In the genomic region with DNA sequence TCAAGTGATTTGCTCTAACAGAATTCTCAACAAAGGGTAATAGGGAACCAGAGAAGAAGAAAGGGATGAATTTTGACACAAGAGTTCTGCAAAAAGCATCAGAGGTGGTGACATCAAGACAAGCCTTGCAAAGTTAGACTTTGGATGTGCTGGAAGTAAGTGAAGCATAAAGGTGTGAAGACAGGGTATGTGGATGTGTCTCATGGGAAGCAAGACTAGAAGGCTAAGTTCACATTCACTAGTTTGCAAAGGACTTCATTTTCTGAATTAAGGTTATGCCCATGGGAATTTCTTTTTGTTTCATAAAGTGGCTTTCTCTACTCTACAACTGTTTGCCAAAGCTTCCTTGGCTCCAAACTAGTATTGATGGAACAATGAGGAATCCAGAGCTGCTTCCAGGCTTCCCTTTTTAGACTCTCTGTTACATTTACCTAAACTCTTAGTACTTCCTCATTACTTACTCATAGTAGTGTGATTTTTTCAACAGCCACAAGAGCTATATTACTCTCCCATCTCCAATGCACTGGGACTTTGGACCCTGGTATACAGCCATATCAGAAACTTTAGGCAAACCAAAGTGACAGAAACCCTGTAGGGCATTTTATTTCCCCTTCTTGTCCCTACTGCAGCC, we compare ENCODE assay signal across 23 cellular contexts. TPM values are rescaled to one million over a fixed set of nuclear protein-coding genes. Genes with fewer than 3 reads are reported as not detected.
A peak's percentile ranks its signal among the peaks of the same experiment; 100 is the strongest.
DNase-seq lines count a peak whose midpoint lies in the region; ATAC-seq, FAIRE-seq and TF ChIP-seq lines count a peak whose summit lies in the region.
"Had no signal": no experiment of that assay in that cellular context is flagged by ENCODE, and none has a peak within 500 bp of the region (broad histone marks: within the 10 kb centered on the region; RNA-seq: fewer than 3 reads in every experiment).

No MANE protein-coding gene starts in this region.

- TF ChIP-seq CTCF in DOHH2 (IDR thresholded peaks at IDR 0.05; ENCODE audit: low read depth, low read length, poor library complexity, severe bottlenecking) = no peak
- TF ChIP-seq CTCF in GM12878 (IDR thresholded peaks at IDR 0.05 in 2 of 3, conservative IDR thresholded peaks at IDR 0.05 in 1 of 3; ENCODE audit: control insufficient read depth in 2 of 3, extremely low read depth in 1 of 3, insufficient read depth in 1 of 3, low read depth in 3 of 3, low read length in 3 of 3) = no peak
- TF ChIP-seq CTCF in omental fat pad (IDR thresholded peaks at IDR 0.05) = no peak

- FAIRE-seq in GM12878 (lab: Jason Lieb, UNC) = peak; percentile 35

- no peaks in the 10 kb centered on the region; the same call in 1 of the 2 replicates for H3F3A ChIP-seq in DOHH2 (ENCODE audit: control insufficient read depth, insufficient read depth)

- intact Hi-C loops in GM12878 (cut with micrococcal nuclease; ENCODE audit: unreplicated experiment) = no loop called here
- intact Hi-C loops in head of caudate nucleus (cut with DNase I) = no loop called here

- no peak overlapping the region for H3K4me3 ChIP-seq in DOHH2 (ENCODE audit: low read length)
- H3K4me3 ChIP-seq in GM12878 = no peak overlapping the region
- peak overlapping the region; percentile 16 for H3K4me3 ChIP-seq in mucosa of stomach (ENCODE audit: low read length)
- H3K4me3 ChIP-seq: breast epithelium, lower lobe of right lung, vagina had no signal

- H3K27me3 ChIP-seq in DOHH2 (ENCODE audit: control insufficient read depth, low read length) (no peaks in the 10 kb centered on the region), GM12878 (replicated peaks in 1 of 2; ENCODE audit: control insufficient read depth in 2 of 2, insufficient read depth in 2 of 2, low read length in 1 of 2) (no peaks in the 10 kb centered on the region), mucosa of stomach (ENCODE audit: control insufficient read depth, insufficient read depth, low read length) (no peaks in the 10 kb centered on the region)
- H3K27me3 ChIP-seq: breast epithelium, vagina had no signal

- TF ChIP-seq POLR2A in GM12878 (IDR thresholded peaks at IDR 0.05; ENCODE audit: low read depth, low read length) = no peak

- no peak for TF ChIP-seq EP300 in GM12878 (IDR thresholded peaks at IDR 0.05; ENCODE audit: borderline replicate concordance in 1 of 2, control insufficient read depth in 1 of 2, low read depth in 2 of 2, low read length in 2 of 2)

- H3K79me2 ChIP-seq in DOHH2 (ENCODE audit: control insufficient read depth, low read length) (no peaks in the 10 kb centered on the region), GM12878 (ENCODE audit: control insufficient read depth, insufficient read depth, low read length) (no peaks in the 10 kb centered on the region)

- peak overlapping the region; percentile 35 for H3K4me2 ChIP-seq in DOHH2 (ENCODE audit: low read length)
- H3K4me2 ChIP-seq in GM12878 (ENCODE audit: control insufficient read depth, insufficient read depth) = no peak overlapping the region

- H3K27ac ChIP-seq in DOHH2 (ENCODE audit: low read depth, low read length) (peak overlapping the region; percentile 23; the same call in 1 of the 2 replicates), GM12878 (ENCODE audit: control insufficient read depth, insufficient read depth) (no peak overlapping the region; the same call in 1 of the 2 replicates)
- H3K27ac ChIP-seq: breast epithelium, RWPE1, vagina had no signal

- H3K4me1 ChIP-seq in DOHH2 (ENCODE audit: control insufficient read depth, low read length) (peaks cover 17% of the 10 kb centered on the region), GM12878 (ENCODE audit: control insufficient read depth, insufficient read depth, low read length) (peaks cover 13% of the 10 kb centered on the region), mucosa of stomach (ENCODE audit: control insufficient read depth, insufficient read depth, low read length) (peaks cover 60% of the 10 kb centered on the region)
- H3K4me1 ChIP-seq: breast epithelium had no signal

- in situ Hi-C loops in GM12878 (cut with MboI) = no loop called here

- DNase-seq in GM12878 (ENCODE audit: low read depth, low spot score) (no peak), head of caudate nucleus (no peak), omental fat pad (ENCODE audit: low spot score) (no peak)
- DNase-seq: COR-L47; erythroblast; KBM-7; NCI-H1105 treated with DMSO at 0.1 percent for 48 hours; NCI-H2171 treated with DMSO at 0.1 percent for 48 hours; NCI-H82; stimulated activated naive CD8-positive, alpha-beta T cell treated with anti-CD3 and anti-CD28 coated beads, Interleukin-15, amount 100 ng/mL, for 72 hours; T-cell had no signal

- H3K9me3 ChIP-seq in DOHH2 (ENCODE audit: control insufficient read depth, insufficient read depth, low read length) (no peaks in the 10 kb centered on the region), GM12878 (replicated peaks; ENCODE audit: control insufficient read depth, insufficient read depth, low read length) (no peaks in the 10 kb centered on the region), mucosa of stomach (ENCODE audit: control insufficient read depth, low read length) (no peaks in the 10 kb centered on the region)
- H3K9me3 ChIP-seq: breast epithelium, lower lobe of right lung, vagina had no signal

- H3K9ac ChIP-seq in GM12878 (ENCODE audit: control insufficient read depth, insufficient read depth, low read length) (no peak overlapping the region), mucosa of stomach (ENCODE audit: low read length) (peak overlapping the region; percentile 56)

- no peak overlapping the region for H2AFZ ChIP-seq in GM12878 (ENCODE audit: control insufficient read depth, low read depth, low read length)

- no peaks in the 10 kb centered on the region for H3K9me2 ChIP-seq in DOHH2 (replicated peaks; ENCODE audit: control insufficient read depth, low read length)

- POLR2A ChIA-PET in GM12878 (lab: Charles Lee) = no interaction called here

- H4K20me1 ChIP-seq in DOHH2 (ENCODE audit: control insufficient read depth, insufficient read depth, low read depth, low read length) (0 out of 2 replicates have a peak, but pooled peaks cover 3% of the 10 kb centered on the region), GM12878 (ENCODE audit: control insufficient read depth, insufficient read depth) (peaks cover 3% of the 10 kb centered on the region; the same call in 1 of the 2 replicates)

- ATAC-seq in HG03175 (IDR thresholded peaks at IDR 0.05; ENCODE audit: unreplicated experiment) (peak; percentile 57), GM12878 (peak; percentile 73), HG03280 (IDR thresholded peaks at IDR 0.05; ENCODE audit: unreplicated experiment) (no peak), omental fat pad (ENCODE audit: low FRiP score) (no peak), HG03354 (IDR thresholded peaks at IDR 0.05; ENCODE audit: poor library complexity, severe bottlenecking, unreplicated experiment) (no peak)
- ATAC-seq: lower lobe of right lung; stimulated activated naive CD8-positive, alpha-beta T cell treated with anti-CD3 and anti-CD28 coated beads, Interleukin-15, amount 100 ng/mL, for 72 hours; T-cell; WTC11 had no signal

- RAD21 ChIA-PET in GM12878 (lab: Charles Lee; ENCODE audit: unreplicated experiment) = interaction anchor here (0.6 to 0.9 kb wide), 3 partner anchors 9 to 93 kb away, joined by 3 to 4 read pairs (median 3); no protein-coding TSS in a partner anchor

- BruUV-seq in GM12878 (replicated peaks; lab: Mats Ljungman, UMichigan) = no TSS peak

- CTCF ChIA-PET in GM12878 (lab: Yijun Ruan, JAX) = interaction anchor here (0.6 to 26.8 kb wide), 11 partner anchors 9 to 145 kb away, joined by 3 to 365 read pairs (median 6); a partner anchor contains a TSS

- H3K36me3 ChIP-seq in DOHH2 (ENCODE audit: control insufficient read depth, low read length) (peaks cover 6% of the 10 kb centered on the region), GM12878 (ENCODE audit: control insufficient read depth in 2 of 2, insufficient read depth in 2 of 2, low read length in 1 of 2) (peaks cover 0 to 5% of the 10 kb centered on the region in 2 experiments; a peak in 2 of 4 replicates), mucosa of stomach (ENCODE audit: control insufficient read depth, insufficient read depth, low read length) (no peaks in the 10 kb centered on the region)
- H3K36me3 ChIP-seq: breast epithelium had no signal

- SMC1A ChIA-PET in GM12878 (lab: Charles Lee; ENCODE audit: uncharacterized antibody, unreplicated experiment) = interaction anchor here (0.9 to 2.4 kb wide), 5 partner anchors 9 to 436 kb away, joined by 3 to 10 read pairs (median 3); no protein-coding TSS in a partner anchor

- TF ChIP-seq RAD21 in GM12878 (IDR thresholded peaks at IDR 0.05; ENCODE audit: insufficient read depth, low read depth, low read length) = no peak

RNA-seq across cellular contexts. Expression of a gene that starts 21.1 kb away (rescaled TPM):
- not detected in 2 replicates for total RNA-seq in GM12878 (2013; cell fraction: nucleolus; rRNA removed)
- not detected in 2 replicates for total RNA-seq in GM12878 (2014; rRNA removed)
- not detected in 2 replicates for total RNA-seq in GM12878 (2014; rRNA removed; fragmentation: Illumina TruSeq; extraction: Trizol)
- not detected in 2 replicates for total RNA-seq in GM12878 (2021)
- not detected for polyA plus RNA-seq in GM12878 (2011; ENCODE audit: low read depth)
- not detected in 2 replicates for polyA plus RNA-seq in GM12878 (2011; rRNA removed)
- not detected in 2 replicates for polyA plus RNA-seq in GM12878 (2011; cell fraction: cytosol; rRNA removed)
- polyA plus RNA-seq in GM12878 (2011; cell fraction: nucleus; rRNA removed) = 0.06 TPM in 1 of 2 replicates, not detected in the other
- not detected in 2 replicates for polyA plus RNA-seq in GM12878 (2012)
- polyA plus RNA-seq in GM12878 (2014; fragmentation: Illumina TruSeq; extraction: Trizol) = not detected in 2 replicates
- not detected for polyA plus RNA-seq in GM12878 (2014; fragmentation: Nextera tagmentation; extraction: Ambion mirVana)
- polyA plus RNA-seq in GM12878 (2014; rRNA removed) = 0.04 TPM in 1 of 2 replicates, not detected in the other
- polyA plus RNA-seq in GM12878 (2016; fragmentation: Nextera tagmentation; extraction: Ambion mirVana) = not detected
- not detected in 2 replicates for polyA minus RNA-seq in GM12878 (2011; rRNA and poly(A)+ RNA removed)
- not detected in 2 replicates for polyA minus RNA-seq in GM12878 (2011; cell fraction: cytosol; rRNA and poly(A)+ RNA removed)
- polyA minus RNA-seq in GM12878 (2011; cell fraction: nucleus; rRNA and poly(A)+ RNA removed) = 0.29 TPM in 1 of 2 replicates, not detected in the other
- under 1 TPM in 1 of 4 donors, not detected in 3; 0.48 TPM for total RNA-seq in omental fat pad
- total RNA-seq: activated T-helper 1 cell treated with anti-CD3 and anti-CD28 coated beads, Interleukin-12 subunit alpha, Interleukin-12 subunit beta, Interleukin-2, Interleukin-4 antibody, amounts not matched to agents 30 ng/mL and 10 ng/mL and 1 ng/mL, durations not matched to agents 14 hours and 24 hours and 36 hours; vagina had no signal

RNA-seq across cellular contexts. Expression of a gene that starts 40.5 kb away (rescaled TPM):
- total RNA-seq in GM12878 (2013; cell fraction: nucleolus; rRNA removed) = not detected in 2 replicates
- total RNA-seq in GM12878 (2014; rRNA removed) (not detected in 2 replicates), GM12878 (2014; rRNA removed; fragmentation: Illumina TruSeq; extraction: Trizol) (not detected in 2 replicates), GM12878 (2021) (not detected in 2 replicates), omental fat pad (under 1 TPM in 1 of 4 donors, not detected in 3; 0.19 TPM)
- polyA plus RNA-seq in GM12878 (2011; ENCODE audit: low read depth) = not detected
- polyA plus RNA-seq in GM12878 (2011; rRNA removed) (not detected in 2 replicates), GM12878 (2014; fragmentation: Illumina TruSeq; extraction: Trizol) (not detected in 2 replicates), GM12878 (2014; fragmentation: Nextera tagmentation; extraction: Ambion mirVana) (not detected), GM12878 (2014; rRNA removed) (not detected in 2 replicates), GM12878 (2016; fragmentation: Nextera tagmentation; extraction: Ambion mirVana) (not detected)
- polyA plus RNA-seq in GM12878 (2011; cell fraction: cytosol; rRNA removed) = 0.07 TPM in 1 of 2 replicates, not detected in the other
- polyA plus RNA-seq in GM12878 (2011; cell fraction: nucleus; rRNA removed) = not detected in 2 replicates
- polyA plus RNA-seq in GM12878 (2012) = not detected in 2 replicates
- polyA minus RNA-seq in GM12878 (2011; rRNA and poly(A)+ RNA removed) = not detected in 2 replicates
- not detected in 2 replicates for polyA minus RNA-seq in GM12878 (2011; cell fraction: cytosol; rRNA and poly(A)+ RNA removed)
- polyA minus RNA-seq in GM12878 (2011; cell fraction: nucleus; rRNA and poly(A)+ RNA removed) = not detected in 2 replicates
- total RNA-seq: activated T-helper 1 cell treated with anti-CD3 and anti-CD28 coated beads, Interleukin-12 subunit alpha, Interleukin-12 subunit beta, Interleukin-2, Interleukin-4 antibody, amounts not matched to agents 30 ng/mL and 10 ng/mL and 1 ng/mL, durations not matched to agents 14 hours and 24 hours and 36 hours; dermis microvascular lymphatic vessel endothelial cell; vagina had no signal

Comparison
In these comparisons a context has a peak if more than half of its experiments do, and no peak if none do; other contexts are left out.
1. ATAC-seq: peak in HG03175 (single experiment) and GM12878 (single experiment); none in HG03280 (single experiment), omental fat pad (single experiment) and HG03354 (single experiment).